10 cellular contexts compared by ENCODE assay signal in the genomic region with DNA sequence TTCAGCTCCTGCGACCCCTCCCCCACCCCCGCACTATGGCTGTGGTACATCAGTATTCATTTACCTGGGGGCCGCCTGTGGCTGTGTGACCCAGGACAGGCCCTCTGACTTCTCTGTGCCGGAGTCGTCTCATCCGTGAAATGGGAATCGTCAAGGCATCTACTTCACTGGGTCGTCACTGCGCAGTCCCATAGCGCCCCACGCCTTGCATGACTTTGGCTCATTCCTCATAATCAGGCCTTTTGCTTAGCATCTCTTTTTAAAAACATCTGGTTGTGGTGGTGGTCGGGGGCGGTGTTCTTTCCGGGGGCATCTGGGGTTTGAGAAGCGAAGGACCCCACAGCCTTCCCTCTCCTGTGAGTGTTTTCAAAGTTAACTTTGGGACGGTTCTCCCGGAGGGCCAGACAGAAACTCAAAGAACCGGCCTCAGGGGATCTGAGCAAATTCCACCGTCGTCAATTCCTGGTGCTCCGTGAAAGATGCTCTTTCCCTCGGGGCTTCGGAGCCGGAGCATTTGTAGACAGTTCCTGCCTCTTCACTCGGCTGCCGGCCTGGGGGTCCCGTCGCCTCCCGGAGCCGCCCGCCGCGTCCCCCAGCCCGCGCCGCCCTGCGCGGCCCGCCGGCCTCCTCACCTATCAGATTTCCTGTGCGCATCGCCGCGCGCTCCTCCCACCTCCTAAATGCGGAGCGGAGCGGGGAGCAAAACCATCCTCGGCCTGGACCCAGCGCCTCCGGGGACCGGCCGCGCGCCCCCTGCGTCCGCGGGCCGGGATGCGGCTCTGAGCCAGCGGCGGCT. TPM values are rescaled to one million over a fixed set of nuclear protein-coding genes. Genes with fewer than 3 reads are reported as not detected.
DNase-seq lines count a peak whose midpoint lies in the region; ATAC-seq and TF ChIP-seq lines count a peak whose summit lies in the region.
"Had no signal": no experiment of that assay in that cellular context is flagged by ENCODE, and none has a peak within 500 bp of the region (broad histone marks: within the 10 kb centered on the region; RNA-seq: fewer than 3 reads in every experiment).

A gene with protein sequence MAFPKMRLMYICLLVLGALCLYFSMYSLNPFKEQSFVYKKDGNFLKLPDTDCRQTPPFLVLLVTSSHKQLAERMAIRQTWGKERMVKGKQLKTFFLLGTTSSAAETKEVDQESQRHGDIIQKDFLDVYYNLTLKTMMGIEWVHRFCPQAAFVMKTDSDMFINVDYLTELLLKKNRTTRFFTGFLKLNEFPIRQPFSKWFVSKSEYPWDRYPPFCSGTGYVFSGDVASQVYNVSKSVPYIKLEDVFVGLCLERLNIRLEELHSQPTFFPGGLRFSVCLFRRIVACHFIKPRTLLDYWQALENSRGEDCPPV (plus strand): TSS at position 708 of the 796 bp plus-strand sequence. CDS start 47,620 bp downstream, outside the sequence.

- H3K9me3 ChIP-seq in neuron (ENCODE audit: low read length), result no peaks in the 10 kb centered on the region

- peak; percentile 44 for DNase-seq in Caki2 (ENCODE audit: low read depth)
- DNase-seq in NCI-H1105 (lab: John Stamatoyannopoulos, UW), result peak; percentile 32
- DNase-seq in epithelial cell of esophagus (ENCODE audit: low read depth), result peak; percentile 7
- no peak for DNase-seq in AML-193 (lab: John Stamatoyannopoulos, UW)
- DNase-seq: left cardiac atrium had no signal

- H2AFZ ChIP-seq in neuron (ENCODE audit: low read depth, low read length), result peak within 1 kb of the TSS; percentile 49

- ATAC-seq in HG03025 (IDR thresholded peaks at IDR 0.05; ENCODE audit: low FRiP score, unreplicated experiment) (no peak), HG03460 (IDR thresholded peaks at IDR 0.05; ENCODE audit: unreplicated experiment) (no peak), GM18505 (IDR thresholded peaks at IDR 0.05; ENCODE audit: unreplicated experiment) (no peak)
- ATAC-seq: K562 had no signal

- H3K27me3 ChIP-seq in neuron (ENCODE audit: insufficient read depth, low read length), result no peaks in the 10 kb centered on the region

- TF ChIP-seq CTCF in epithelial cell of esophagus (IDR thresholded peaks at IDR 0.05; ENCODE audit: insufficient read depth, low read depth, low read length, missing control alignments), result no peak

- H3K36me3 ChIP-seq in neuron (ENCODE audit: insufficient read depth, low read length), result no peaks in the 10 kb centered on the region

- TF ChIP-seq POLR2A in GM18505 (IDR thresholded peaks at IDR 0.05; ENCODE audit: borderline replicate concordance, extremely low read depth, insufficient read depth, insufficient read length), result no peak

- H3K4me3 ChIP-seq in epithelial cell of esophagus (ENCODE audit: low read length) (no peak within 1 kb of the TSS), neuron (ENCODE audit: low read length) (peak within 1 kb of the TSS; percentile 88)
- H3K4me3 ChIP-seq: K562 had no signal

- in situ Hi-C loops in Caki2 (cut with HindIII; ENCODE audit: low pct_unique_long_range_greater_than_20kb, low sequenced_read_pairs), result loop anchor here (25.0 kb wide), 1 partner anchor 100 kb away; no protein-coding TSS in a partner anchor

- H3K4me1 ChIP-seq in neuron (ENCODE audit: insufficient read depth, low read length), result peaks cover 21% of the 10 kb centered on the region

RNA-seq across cellular contexts. Expression of the gene that starts here (rescaled TPM):
- 12.1 and 25.4 TPM in 2 replicates for total RNA-seq in Caki2 (2014; rRNA removed; shearing (Covaris generic); ENCODE audit: low replicate concordance)

Comparison
In these comparisons a context has a peak if more than half of its experiments do, and no peak if none do; other contexts are left out.
1. DNase-seq: peak in Caki2 (single experiment), NCI-H1105 (single experiment) and epithelial cell of esophagus (single experiment); none in AML-193 (0 of 2).